ENCODE assay signal across 16 cellular contexts in genomic region chr3:188076176-188076575, GRCh38.
A peak's percentile ranks its signal among the peaks of the same experiment; 100 is the strongest.
DNase-seq lines count a peak whose midpoint lies in the region; ATAC-seq and TF ChIP-seq lines count a peak whose summit lies in the region.
"Had no signal": no experiment of that assay in that cellular context is flagged by ENCODE, and none has a peak within 500 bp of the region (broad histone marks: within the 10 kb centered on the region; RNA-seq: fewer than 3 reads in every experiment).

No MANE protein-coding gene starts in this region.

- H3K9me3 Mint-ChIP-seq in T-cell, result peaks cover 0 to 5% (median 5%) of the 10 kb centered on the region in 3 donors

- no peak overlapping the region for H3K27ac Mint-ChIP-seq in T-cell

- no peaks in the 10 kb centered on the region for H3K27me3 Mint-ChIP-seq in T-cell

- peak; percentile 61 for DNase-seq in cerebellum (ENCODE audit: low spot score)
- DNase-seq in hippocampal formation (lab: John Stamatoyannopoulos, UW), result peak; percentile 29 to 30
- DNase-seq in putamen (ENCODE audit: low spot score), result peak; percentile 67
- peak in 1 of 2 donors; percentile 9 for DNase-seq in upper lobe of left lung
- DNase-seq in T-cell, result no peak
- DNase-seq: AML-193; GF-D8; kidney glomerular epithelial cell; NCI-H1436 treated with DMSO at 0.1 percent for 48 hours; NCI-H446 treated with DMSO at 0.1 percent for 48 hours; pancreas; stimulated activated CD4-positive, alpha-beta T cell treated with anti-CD3 and anti-CD28 coated beads, Interleukin-15, amount 100 ng/mL, for 24 hours; stimulated activated naive CD8-positive, alpha-beta T cell treated with anti-CD3 and anti-CD28 coated beads, Interleukin-15, Interleukin-2, amounts not matched to agents 100 U/mL and 50 U/mL, for 24 hours had no signal

- POLR2A ChIA-PET in T-cell (lab: Charles Lee), result no interaction called here

- H3K4me1 Mint-ChIP-seq in T-cell, result peaks cover 0 to 5% (median 0%) of the 10 kb centered on the region in 3 donors

- no peak overlapping the region for H3K4me3 Mint-ChIP-seq in T-cell

- no peaks in the 10 kb centered on the region for H3K4me1 ChIP-seq in upper lobe of left lung
- H3K4me1 ChIP-seq: pancreas had no signal

- no peaks in the 10 kb centered on the region for H3K36me3 Mint-ChIP-seq in T-cell

- peak overlapping the region; percentile 37 to 50 (median 48) for H3K27ac ChIP-seq in upper lobe of left lung
- H3K27ac ChIP-seq: pancreas had no signal

- no peaks in the 10 kb centered on the region for H3K36me3 ChIP-seq in upper lobe of left lung
- H3K36me3 ChIP-seq: pancreas had no signal

- no peak for TF ChIP-seq CTCF in upper lobe of left lung (IDR thresholded peaks at IDR 0.05)

- CTCF ChIA-PET in T-cell (lab: Charles Lee), result interaction anchor here in 1 of 2 donors (0.6 kb wide), 1 partner anchor 228 kb away, joined by 3 read pairs; no protein-coding TSS in a partner anchor

- no peak for TF ChIP-seq POLR2A in upper lobe of left lung (IDR thresholded peaks at IDR 0.05)

- H3K9me3 ChIP-seq in upper lobe of left lung, result no peaks in the 10 kb centered on the region

- peak in 3 of 4 donors; percentile 59 to 96 (median 94) for TF ChIP-seq EP300 in upper lobe of left lung (IDR thresholded peaks at IDR 0.05)

- no peaks in the 10 kb centered on the region for H3K27me3 ChIP-seq in upper lobe of left lung
- H3K27me3 ChIP-seq: pancreas had no signal

- ATAC-seq in upper lobe of left lung (ENCODE audit: low FRiP score in 2 of 2) (peak in 1 of 2 donors; percentile 57), T-cell (replicated peaks in 1 of 4) (no peak), HG03095 (IDR thresholded peaks at IDR 0.05; ENCODE audit: unreplicated experiment) (no peak), HG02798 (IDR thresholded peaks at IDR 0.05; ENCODE audit: poor library complexity, unreplicated experiment) (no peak)
- ATAC-seq: activated CD4-positive, CD25-positive, alpha-beta regulatory T cell treated with anti-CD3 and anti-CD28 coated beads, Interleukin-2, amount 50 U/mL, for 24 hours; stimulated activated naive CD8-positive, alpha-beta T cell treated with anti-CD3 and anti-CD28 coated beads, Interleukin-15, Interleukin-2, amounts not matched to agents 100 U/mL and 50 U/mL, for 24 hours had no signal

- no peak overlapping the region for H3K4me3 ChIP-seq in upper lobe of left lung
- H3K4me3 ChIP-seq: pancreas had no signal

- WGBS in upper lobe of left lung, 2 donors, result 75 to 82% methylated on average over 4 of the region's 4 CpGs

Comparison
In these comparisons a context has a peak if more than half of its experiments do, and no peak if none do; other contexts are left out.
1. DNase-seq: peak in cerebellum (single experiment), hippocampal formation (2 of 2) and putamen (single experiment); none in T-cell (0 of 34).